Comparison of ENCODE assay signal across 16 cellular contexts in genomic region chrX:10071451-10072163, GRCh38.
DNase-seq lines count a peak whose midpoint lies in the region; FAIRE-seq and TF ChIP-seq lines count a peak whose summit lies in the region.
"Had no signal": no experiment of that assay in that cellular context is flagged by ENCODE, and none has a peak within 500 bp of the region (broad histone marks: within the 10 kb centered on the region; RNA-seq: fewer than 3 reads in every experiment).

No MANE protein-coding gene starts in this region.

- H3K27ac ChIP-seq in left ventricle myocardium inferior (replicated peaks) = no peak overlapping the region
- H3K27ac ChIP-seq: coronary artery, lower lobe of right lung had no signal

- intact Hi-C loops in left ventricle myocardium inferior (cut with micrococcal nuclease) = no loop called here

- H3K4me3 ChIP-seq in left ventricle myocardium inferior = no peak overlapping the region
- H3K4me3 ChIP-seq: coronary artery, lower lobe of right lung had no signal

- H3K4me1 ChIP-seq in left ventricle myocardium inferior = peaks cover 23% of the 10 kb centered on the region
- H3K4me1 ChIP-seq: lower lobe of right lung had no signal

- no peak for TF ChIP-seq CTCF in left ventricle myocardium inferior (IDR thresholded peaks at IDR 0.05; ENCODE audit: borderline replicate concordance)

- peaks cover 16% of the 10 kb centered on the region for H3K36me3 ChIP-seq in left ventricle myocardium inferior

- peak; percentile 4 for DNase-seq in DMS153 treated with DMSO at 0.1 percent for 48 hours (lab: John Stamatoyannopoulos, UW; ENCODE audit: unreplicated experiment)
- peak; percentile 73 for DNase-seq in NCI-H1694 treated with DMSO at 0.1 percent for 48 hours (lab: John Stamatoyannopoulos, UW)
- DNase-seq in SHP77 (lab: John Stamatoyannopoulos, UW) = peak; percentile 32 to 35
- DNase-seq in SW 1271 (lab: John Stamatoyannopoulos, UW) = no peak
- DNase-seq in hippocampal formation (lab: John Stamatoyannopoulos, UW) = no peak
- no peak for DNase-seq in activated gamma-delta T cell (lab: John Stamatoyannopoulos, UW)
- no peak for DNase-seq in left ventricle myocardium inferior
- DNase-seq: activated CD4-positive, CD25-positive, alpha-beta regulatory T cell; activated CD8-positive, alpha-beta memory T cell treated with anti-CD3 and anti-CD28 coated beads, Interleukin-2, amount 50 U/mL, for 48 hours; CD4-positive, CD25-positive, alpha-beta regulatory T cell; lower lobe of right lung; right cardiac atrium; stimulated activated CD4-positive, alpha-beta T cell treated with anti-CD3 and anti-CD28 coated beads, Interleukin-4, amount 100 ng/mL, for 4 hours had no signal

- peak; percentile 95 for FAIRE-seq in islet of Langerhans (lab: Jason Lieb, UNC)
- FAIRE-seq: HTR-8/SVneo had no signal

- no peaks in the 10 kb centered on the region for H3K27me3 ChIP-seq in left ventricle myocardium inferior (ENCODE audit: low read depth)

- H3K9me3 ChIP-seq in left ventricle myocardium inferior (replicated peaks) = no peaks in the 10 kb centered on the region
- H3K9me3 ChIP-seq: lower lobe of right lung had no signal

Comparison
In these comparisons a context has a peak if more than half of its experiments do, and no peak if none do; other contexts are left out.
1. DNase-seq: peak in DMS153 treated with DMSO at 0.1 percent for 48 hours (single experiment), NCI-H1694 treated with DMSO at 0.1 percent for 48 hours (single experiment) and SHP77 (2 of 2); none in SW 1271 (0 of 2), hippocampal formation (0 of 2), activated gamma-delta T cell (single experiment) and left ventricle myocardium inferior (single experiment).